ENCODE assay signal across 8 cellular contexts in the genomic region with DNA sequence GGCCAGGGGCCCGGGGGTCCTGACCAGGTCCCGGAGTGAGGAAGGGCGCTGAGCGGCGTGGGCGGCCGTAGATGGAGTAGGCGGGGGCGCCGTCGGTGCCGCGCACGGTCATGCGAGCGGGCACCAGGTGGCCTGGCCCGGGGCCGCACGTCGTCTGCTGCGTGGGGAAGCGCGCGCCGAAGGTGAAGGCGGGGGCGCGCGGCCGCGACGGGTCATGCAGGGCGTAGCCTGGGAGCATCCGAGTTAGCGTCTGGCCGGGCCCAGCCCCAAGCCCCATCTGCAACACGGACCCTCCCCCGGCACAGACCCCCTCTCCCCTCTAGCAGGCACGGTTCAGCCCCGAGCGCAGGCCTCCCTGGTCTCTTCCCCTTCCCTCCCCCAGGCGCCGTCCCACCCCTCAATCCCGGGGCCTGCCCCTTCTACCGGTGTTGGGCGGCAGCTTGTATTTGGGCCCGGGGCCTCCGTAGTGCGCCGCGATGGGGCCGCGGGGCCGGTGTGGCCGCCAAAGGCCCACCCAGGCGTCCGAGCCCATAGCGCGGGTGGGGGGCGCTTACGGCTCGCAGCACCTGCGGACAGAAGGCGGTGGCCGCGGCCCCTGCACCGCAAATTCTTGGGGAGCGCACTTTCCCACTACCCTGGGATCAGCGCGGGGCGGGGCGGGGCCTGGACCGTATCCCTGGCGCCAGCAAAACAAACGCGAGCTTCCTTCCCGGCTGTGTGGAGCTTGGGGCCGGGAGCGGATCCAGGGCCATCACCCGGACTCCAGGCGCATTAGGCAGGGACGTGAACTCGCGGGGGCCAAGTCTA. TPM values are rescaled to one million over a fixed set of nuclear protein-coding genes. Genes with fewer than 3 reads are reported as not detected.
A peak's percentile ranks its signal among the peaks of the same experiment; 100 is the strongest.
DNase-seq lines count a peak whose midpoint lies in the region; ATAC-seq and TF ChIP-seq lines count a peak whose summit lies in the region.

No MANE protein-coding gene starts in this region.

- H3K4me1 Mint-ChIP-seq in activated CD8-positive, alpha-beta memory T cell treated with anti-CD3 and anti-CD28 coated beads, Interleukin-2, amount 10 ng/mL, durations not matched to agents 7 days and 5 days: peaks cover 54% of the 10 kb centered on the region
- peaks cover 55% of the 10 kb centered on the region for H3K4me1 Mint-ChIP-seq in stimulated activated naive CD8-positive, alpha-beta T cell treated with anti-CD3 and anti-CD28 coated beads, Interleukin-15, amount 100 ng/mL, for 72 hours

- CTCF ChIA-PET in activated CD8-positive, alpha-beta memory T cell treated with anti-CD3 and anti-CD28 coated beads, Interleukin-2, amount 10 ng/mL, durations not matched to agents 7 days and 5 days (lab: Charles Lee): interaction anchor here (0.8 to 3.3 kb wide), 7 partner anchors 13 to 89 kb away, joined by 3 to 21 read pairs (median 5); a partner anchor contains a TSS

- ATAC-seq in activated CD8-positive, alpha-beta memory T cell treated with anti-CD3 and anti-CD28 coated beads, Interleukin-2, amount 10 ng/mL, durations not matched to agents 7 days and 5 days: peak; percentile 34
- peak; percentile 69 for ATAC-seq in stimulated activated naive CD8-positive, alpha-beta T cell treated with anti-CD3 and anti-CD28 coated beads, Interleukin-15, amount 100 ng/mL, for 72 hours
- ATAC-seq in HG02973 (IDR thresholded peaks at IDR 0.05; ENCODE audit: unreplicated experiment) (no peak), GM18519 (IDR thresholded peaks at IDR 0.05; ENCODE audit: low FRiP score, unreplicated experiment) (no peak)

- peak overlapping the region; percentile 94 for H3K4me3 Mint-ChIP-seq in activated CD8-positive, alpha-beta memory T cell treated with anti-CD3 and anti-CD28 coated beads, Interleukin-2, amount 10 ng/mL, durations not matched to agents 7 days and 5 days
- peak overlapping the region; percentile 90 to 100 for H3K4me3 Mint-ChIP-seq in stimulated activated naive CD8-positive, alpha-beta T cell treated with anti-CD3 and anti-CD28 coated beads, Interleukin-15, amount 100 ng/mL, for 72 hours

- H3K36me3 Mint-ChIP-seq in activated CD8-positive, alpha-beta memory T cell treated with anti-CD3 and anti-CD28 coated beads, Interleukin-2, amount 10 ng/mL, durations not matched to agents 7 days and 5 days: peaks cover 13% of the 10 kb centered on the region

- peak overlapping the region; percentile 100 for H3K27ac Mint-ChIP-seq in activated CD8-positive, alpha-beta memory T cell treated with anti-CD3 and anti-CD28 coated beads, Interleukin-2, amount 10 ng/mL, durations not matched to agents 7 days and 5 days
- H3K27ac Mint-ChIP-seq in stimulated activated naive CD8-positive, alpha-beta T cell treated with anti-CD3 and anti-CD28 coated beads, Interleukin-15, amount 100 ng/mL, for 72 hours: peak overlapping the region; percentile 99 to 100

- DNase-seq in NCI-H1105 (lab: John Stamatoyannopoulos, UW) (peak; percentile 47), epidermal melanocyte (ENCODE audit: insufficient read length, low spot score) (peak; percentile 67), mucosa of gallbladder (ENCODE audit: low spot score) (peak; percentile 77)
- peak; percentile 88 for DNase-seq in activated CD8-positive, alpha-beta memory T cell treated with anti-CD3 and anti-CD28 coated beads, Interleukin-2, amount 10 ng/mL, durations not matched to agents 7 days and 5 days
- peak; percentile 78 to 88 for DNase-seq in stimulated activated naive CD8-positive, alpha-beta T cell treated with anti-CD3 and anti-CD28 coated beads, Interleukin-15, amount 100 ng/mL, for 72 hours

- H3K9me3 Mint-ChIP-seq in activated CD8-positive, alpha-beta memory T cell treated with anti-CD3 and anti-CD28 coated beads, Interleukin-2, amount 10 ng/mL, durations not matched to agents 7 days and 5 days (ENCODE audit: low read depth): no peaks in the 10 kb centered on the region
- no peaks in the 10 kb centered on the region for H3K9me3 Mint-ChIP-seq in stimulated activated naive CD8-positive, alpha-beta T cell treated with anti-CD3 and anti-CD28 coated beads, Interleukin-15, amount 100 ng/mL, for 72 hours

- TF ChIP-seq POLR2A in GM18526 (IDR thresholded peaks at IDR 0.05; ENCODE audit: extremely low read depth, insufficient read length): peak; percentile 69

- H3K27me3 Mint-ChIP-seq in activated CD8-positive, alpha-beta memory T cell treated with anti-CD3 and anti-CD28 coated beads, Interleukin-2, amount 10 ng/mL, durations not matched to agents 7 days and 5 days: no peaks in the 10 kb centered on the region
- peaks cover 10% of the 10 kb centered on the region for H3K27me3 Mint-ChIP-seq in stimulated activated naive CD8-positive, alpha-beta T cell treated with anti-CD3 and anti-CD28 coated beads, Interleukin-15, amount 100 ng/mL, for 72 hours

RNA-seq across cellular contexts. Expression of a gene that starts 1.9 kb away (rescaled TPM):
- total RNA-seq in activated CD8-positive, alpha-beta memory T cell treated with anti-CD3 and anti-CD28 coated beads, Interleukin-2, amount 10 ng/mL, durations not matched to agents 7 days and 5 days: 100 to 1,000 TPM in 1 of 2 experiments, 10 to 100 TPM in 1; 93.1 to 108 TPM
- total RNA-seq in mucosa of gallbladder: 34.8 TPM

RNA-seq across cellular contexts. Expression of a gene that starts 6.4 kb away (rescaled TPM):
- total RNA-seq in activated CD8-positive, alpha-beta memory T cell treated with anti-CD3 and anti-CD28 coated beads, Interleukin-2, amount 10 ng/mL, durations not matched to agents 7 days and 5 days: 10 to 100 TPM in 1 of 2 experiments, 1 to 10 TPM in 1; 9.1 to 11.6 TPM
- 1.3 TPM for total RNA-seq in mucosa of gallbladder

RNA-seq across cellular contexts. Expression of a gene that starts 13.9 kb away (rescaled TPM):
- 10 to 100 TPM; 10.2 to 12.0 TPM for total RNA-seq in activated CD8-positive, alpha-beta memory T cell treated with anti-CD3 and anti-CD28 coated beads, Interleukin-2, amount 10 ng/mL, durations not matched to agents 7 days and 5 days
- 0.17 TPM for total RNA-seq in mucosa of gallbladder

RNA-seq across cellular contexts. Expression of a gene that starts 23.7 kb away (rescaled TPM):
- 100 to 1,000 TPM; 136 to 181 TPM for total RNA-seq in activated CD8-positive, alpha-beta memory T cell treated with anti-CD3 and anti-CD28 coated beads, Interleukin-2, amount 10 ng/mL, durations not matched to agents 7 days and 5 days
- total RNA-seq in mucosa of gallbladder: 35.2 TPM

RNA-seq across cellular contexts. Expression of a gene that starts 24.2 kb away (rescaled TPM):
- 100 to 1,000 TPM in 1 of 2 experiments, 10 to 100 TPM in 1; 98.6 to 138 TPM for total RNA-seq in activated CD8-positive, alpha-beta memory T cell treated with anti-CD3 and anti-CD28 coated beads, Interleukin-2, amount 10 ng/mL, durations not matched to agents 7 days and 5 days
- total RNA-seq in mucosa of gallbladder: 89.1 TPM

Comparison
In these comparisons a context has a peak if more than half of its experiments do, and no peak if none do; other contexts are left out.
1. ATAC-seq: peak in activated CD8-positive, alpha-beta memory T cell treated with anti-CD3 and anti-CD28 coated beads, Interleukin-2, amount 10 ng/mL, durations not matched to agents 7 days and 5 days (single experiment) and stimulated activated naive CD8-positive, alpha-beta T cell treated with anti-CD3 and anti-CD28 coated beads, Interleukin-15, amount 100 ng/mL, for 72 hours (single experiment); none in HG02973 (single experiment) and GM18519 (single experiment).
2. Peak in every context shown above with its lines, with median percentiles within 50 percentile points of each other: DNase-seq.